ENCODE assay signal across 20 cellular contexts in the genomic region with DNA sequence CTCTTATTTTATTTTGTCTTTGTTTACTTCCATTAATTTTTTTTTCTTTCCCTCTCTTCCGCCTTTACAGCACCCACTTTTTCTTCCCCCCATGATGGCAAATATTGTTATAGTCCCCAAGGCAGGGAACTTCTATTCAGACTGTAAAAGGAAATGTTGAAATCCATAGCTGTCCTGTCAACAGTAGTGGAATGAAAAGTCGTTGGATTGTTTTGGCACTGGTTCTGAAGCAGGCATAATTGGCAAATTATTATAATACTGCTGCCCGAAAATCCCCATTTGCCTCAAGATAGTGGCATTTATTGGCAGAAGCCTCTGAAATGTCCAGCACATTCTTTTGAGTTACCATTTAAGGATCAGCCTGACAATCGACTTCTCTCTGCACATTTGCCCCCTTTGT.
"Had no signal": no experiment of that assay in that cellular context is flagged by ENCODE, and none has a peak within 500 bp of the region (broad histone marks: within the 10 kb centered on the region; RNA-seq: fewer than 3 reads in every experiment).

No MANE protein-coding gene starts in this region.

- ATAC-seq: activated T-cell treated with anti-CD3 and anti-CD28 coated beads, Interleukin-2, amount 50 U/mL, for 4 hours; effector memory CD8-positive, alpha-beta T cell; gastroesophageal sphincter; left lung had no signal

- H3K36me3 Mint-ChIP-seq: memory B cell, type B pancreatic cell had no signal

- H3K27ac Mint-ChIP-seq: dendritic cell treated with granulocyte-macrophage colony-stimulating factor and Interleukin-4, amounts not matched to agents 40 ng/mL and 50 ng/mL, for 4 days; memory B cell; nephron; type B pancreatic cell had no signal

- H3K36me3 ChIP-seq: brain microvascular endothelial cell, gastroesophageal sphincter, left lung, sigmoid colon had no signal

- H3K4me1 ChIP-seq: sigmoid colon had no signal

- H3K27me3 Mint-ChIP-seq: dendritic cell treated with granulocyte-macrophage colony-stimulating factor and Interleukin-4, amounts not matched to agents 40 ng/mL and 50 ng/mL, for 4 days; effector memory CD8-positive, alpha-beta T cell had no signal

- DNase-seq: activated CD4-positive, alpha-beta T cell treated with anti-CD3 and anti-CD28 coated beads for 48 hours; activated naive CD4-positive, alpha-beta T cell treated with Interleukin-2 at 50 U/mL for 16 hours; activated T-cell treated with anti-CD3 and anti-CD28 coated beads, Interleukin-2, amount 50 U/mL, for 4 hours; amygdala; brain microvascular endothelial cell; cerebellar nuclear complex; effector memory CD8-positive, alpha-beta T cell; left lung; occipital lobe; sigmoid colon; stimulated activated CD4-positive, alpha-beta T cell treated with anti-CD3 and anti-CD28 coated beads, Interleukin-2, amount 100 ng/mL, for 24 hours; stimulated activated naive CD4-positive, alpha-beta T cell; substantia nigra; SW 1271 had no signal

- H3K27ac ChIP-seq: brain microvascular endothelial cell, epithelial cell of prostate, gastroesophageal sphincter, left lung, sigmoid colon had no signal

- H3K4me3 Mint-ChIP-seq: activated T-cell treated with anti-CD3 and anti-CD28 coated beads, Interleukin-2, amount 50 U/mL, for 4 hours; dendritic cell treated with granulocyte-macrophage colony-stimulating factor and Interleukin-4, amounts not matched to agents 40 ng/mL and 50 ng/mL, for 4 days; effector memory CD8-positive, alpha-beta T cell; memory B cell; nephron; type B pancreatic cell had no signal

- H3K27me3 ChIP-seq: brain microvascular endothelial cell, gastroesophageal sphincter, left lung, sigmoid colon had no signal

- H3K4me3 ChIP-seq: gastroesophageal sphincter, left lung, sigmoid colon had no signal

- H3K9me3 Mint-ChIP-seq: activated T-cell treated with anti-CD3 and anti-CD28 coated beads, Interleukin-2, amount 50 U/mL, for 4 hours; dendritic cell treated with granulocyte-macrophage colony-stimulating factor and Interleukin-4, amounts not matched to agents 40 ng/mL and 50 ng/mL, for 4 days; effector memory CD8-positive, alpha-beta T cell; nephron had no signal
